ENCODE assay signal across 8 cellular contexts in genomic region chr9:35844628-35845301, GRCh38. TPM values are rescaled to one million over a fixed set of nuclear protein-coding genes. Genes with fewer than 3 reads are reported as not detected.
DNase-seq lines count a peak whose midpoint lies in the region; ATAC-seq, FAIRE-seq and TF ChIP-seq lines count a peak whose summit lies in the region.

No MANE protein-coding gene starts in this region.

- WGBS in right lobe of liver (ENCODE audit: insufficient coverage, low coverage, low lambda C conversion rate, missing lambda C conversion rate): 52% methylated on average over 7 of the region's 7 CpGs
- WGBS in HepG2 (ENCODE audit: low lambda C conversion rate): 77% methylated on average over 7 of the region's 7 CpGs

- no peaks in the 10 kb centered on the region for H3K79me2 ChIP-seq in HepG2 (ENCODE audit: insufficient read depth, low read length)
- H3K79me2 ChIP-seq in endothelial cell of umbilical vein (ENCODE audit: control insufficient read depth, insufficient read depth, low read length): no peaks in the 10 kb centered on the region

- DNase-seq in right lobe of liver (no peak), HepG2 (ENCODE audit: low spot score) (no peak), RPMI8226 (peak; percentile 87), endothelial cell of umbilical vein (ENCODE audit: low read depth, low spot score) (peak; percentile 83), NCI-H1417 treated with DMSO at 0.1 percent for 48 hours (lab: John Stamatoyannopoulos, UW) (no peak)

- no peak for TF ChIP-seq RAD21 in HepG2 (CRISPR knock-in tag; IDR thresholded peaks at IDR 0.05)

- no peaks in the 10 kb centered on the region for H3K9me1 ChIP-seq in endothelial cell of umbilical vein (replicated peaks; ENCODE audit: control insufficient read depth, extremely low read depth, insufficient read depth, low read length)

- H4K20me1 ChIP-seq in HepG2 (ENCODE audit: insufficient read depth, low read length) (no peaks in the 10 kb centered on the region), endothelial cell of umbilical vein (replicated peaks; ENCODE audit: control insufficient read depth, extremely low read depth, insufficient read depth, low read length) (no peaks in the 10 kb centered on the region)

- FAIRE-seq in HepG2 (lab: Jason Lieb, UNC) (no peak), endothelial cell of umbilical vein (lab: Jason Lieb, UNC) (peak; percentile 91)

- no peaks in the 10 kb centered on the region for H3K9me3 ChIP-seq in right lobe of liver
- no peaks in the 10 kb centered on the region for H3K9me3 ChIP-seq in HepG2 (ENCODE audit: low read length)
- H3K9me3 ChIP-seq in endothelial cell of umbilical vein (replicated peaks; ENCODE audit: control insufficient read depth, insufficient read depth, low read length): no peaks in the 10 kb centered on the region
- no peaks in the 10 kb centered on the region for H3K9me3 ChIP-seq in muscle layer of colon (ENCODE audit: low read length)

- H3K4me2 ChIP-seq in HepG2 (ENCODE audit: low read depth, low read length) (no peak overlapping the region), endothelial cell of umbilical vein (ENCODE audit: insufficient read depth, low read length) (peak overlapping the region; percentile 32)

- H3K27ac ChIP-seq in right lobe of liver (no peak overlapping the region), HepG2 (ENCODE audit: extremely low read length, insufficient read depth, low read length) (no peak overlapping the region), endothelial cell of umbilical vein (ENCODE audit: insufficient read depth, low read depth, low read length) (no peak overlapping the region), muscle layer of colon (ENCODE audit: low read depth, low read length) (peak overlapping the region; percentile 57)

- intact Hi-C loops in right lobe of liver (cut with DNase I) (no loop called here), HepG2 (cut with micrococcal nuclease; ENCODE audit: unreplicated experiment) (no loop called here), endothelial cell of umbilical vein (cut with micrococcal nuclease) (loop anchor here (1.0 kb wide), 1 partner anchor 29 kb away; the partner anchor contains the start of gene HINT2)

- in situ Hi-C loops in HepG2 (cut with HindIII; ENCODE audit: extremely low pct_ligation_motif_present, low pct_unique_long_range_greater_than_20kb): no loop called here

- TF ChIP-seq CTCF in right lobe of liver (IDR thresholded peaks at IDR 0.05) (no peak), HepG2 (CRISPR knock-in tag; IDR thresholded peaks at IDR 0.05) (no peak), endothelial cell of umbilical vein (IDR thresholded peaks at IDR 0.05; ENCODE audit: extremely low read depth in 1 of 2, insufficient read depth in 1 of 2, low read depth in 1 of 2, low read length in 2 of 2) (no peak)

- TF ChIP-seq EP300 in HepG2 (IDR thresholded peaks at IDR 0.05; ENCODE audit: low read depth in 2 of 2, low read length in 2 of 2): no peak
- no peak for TF ChIP-seq EP300 in HepG2 (CRISPR knock-in tag; IDR thresholded peaks at IDR 0.05; ENCODE audit: borderline replicate concordance)

- H3K9ac ChIP-seq in HepG2 (ENCODE audit: insufficient read depth, low read depth, low read length): no peak overlapping the region
- H3K9ac ChIP-seq in endothelial cell of umbilical vein (replicated peaks; ENCODE audit: extremely low read depth, insufficient read depth, low read length): no peak overlapping the region
- H3K9ac ChIP-seq in muscle layer of colon (ENCODE audit: low read length): no peak overlapping the region

- peaks cover 0 to 3% (median 0%) of the 10 kb centered on the region in 4 donors for H3K36me3 ChIP-seq in right lobe of liver
- no peaks in the 10 kb centered on the region for H3K36me3 ChIP-seq in HepG2 (replicated peaks in 1 of 2; ENCODE audit: control insufficient read depth in 1 of 2, insufficient read depth in 2 of 2, low read length in 2 of 2)
- H3K36me3 ChIP-seq in endothelial cell of umbilical vein (ENCODE audit: control insufficient read depth in 2 of 2, extremely low read depth in 1 of 2, insufficient read depth in 2 of 2, low read length in 2 of 2): no peaks in the 10 kb centered on the region
- H3K36me3 ChIP-seq in muscle layer of colon (ENCODE audit: insufficient read depth, low read length): peaks cover 24% of the 10 kb centered on the region

- CTCF ChIA-PET in HepG2 (lab: Yijun Ruan, JAX; ENCODE audit: low intra/inter-chr PET ratio, low total read pairs): no interaction called here
- CTCF ChIA-PET in endothelial cell of umbilical vein (lab: Charles Lee): interaction anchor here (0.9 to 2.3 kb wide), 9 partner anchors 9 to 54 kb away, joined by 3 to 17 read pairs (median 4); partner anchors contain the start of genes FAM221B, HINT2 and TMEM8B

- BruUV-seq in HepG2 (replicated peaks; lab: Mats Ljungman, UMichigan): no TSS peak
- no TSS peak for BruUV-seq in endothelial cell of umbilical vein (replicated peaks; lab: Mats Ljungman, UMichigan)

- dilution Hi-C loops in endothelial cell of umbilical vein (cut with MboI; ENCODE audit: extremely low pct_ligation_motif_present, low sequenced_read_pairs): no loop called here

- POLR2A ChIA-PET in HepG2 (lab: Yijun Ruan, JAX) (no interaction called here), endothelial cell of umbilical vein (lab: Charles Lee) (no interaction called here)

- H2AFZ ChIP-seq in HepG2 (ENCODE audit: low read length): no peak overlapping the region
- H2AFZ ChIP-seq in endothelial cell of umbilical vein (ENCODE audit: low read depth, low read length): no peak overlapping the region

- no peaks in the 10 kb centered on the region for H3K27me3 ChIP-seq in right lobe of liver
- no peaks in the 10 kb centered on the region for H3K27me3 ChIP-seq in HepG2 (ENCODE audit: control insufficient read depth in 1 of 2, insufficient read depth in 2 of 2, low read length in 2 of 2)
- H3K27me3 ChIP-seq in endothelial cell of umbilical vein (ENCODE audit: control insufficient read depth in 2 of 2, insufficient read depth in 2 of 2, low read length in 2 of 2): peaks cover 0 to 11% of the 10 kb centered on the region in 2 experiments
- H3K27me3 ChIP-seq in muscle layer of colon (ENCODE audit: control insufficient read depth in 1 of 2, insufficient read depth in 2 of 2, low read length in 2 of 2): no peaks in the 10 kb centered on the region

- H3K4me1 ChIP-seq in right lobe of liver (no peaks in the 10 kb centered on the region), HepG2 (ENCODE audit: insufficient read depth, low read length) (no peaks in the 10 kb centered on the region), endothelial cell of umbilical vein (ENCODE audit: control insufficient read depth, extremely low read depth, insufficient read depth, low read length) (peaks cover 16% of the 10 kb centered on the region), muscle layer of colon (ENCODE audit: insufficient read depth, low read length) (peaks cover 31% of the 10 kb centered on the region)

- ATAC-seq in right lobe of liver (peak; percentile 75 to 90 (median 82)), HepG2 (no peak), GM19397 (IDR thresholded peaks at IDR 0.05; ENCODE audit: unreplicated experiment) (no peak), GM19351 (IDR thresholded peaks at IDR 0.05; ENCODE audit: unreplicated experiment) (no peak)

- TF ChIP-seq POLR2A in right lobe of liver (IDR thresholded peaks at IDR 0.05): no peak
- no peak for TF ChIP-seq POLR2A in HepG2 (IDR thresholded peaks at IDR 0.05; ENCODE audit: insufficient read depth in 1 of 2, low read depth in 2 of 2, low read length in 2 of 2)
- TF ChIP-seq POLR2A in endothelial cell of umbilical vein (IDR thresholded peaks at IDR 0.05; ENCODE audit: low read depth, low read length): no peak

- H3K4me3 ChIP-seq in right lobe of liver: no peak overlapping the region
- no peak overlapping the region for H3K4me3 ChIP-seq in HepG2 (replicated peaks in 1 of 3; ENCODE audit: insufficient read depth in 1 of 3, low read depth in 2 of 3, low read length in 3 of 3)
- no peak overlapping the region for H3K4me3 ChIP-seq in endothelial cell of umbilical vein (replicated peaks in 1 of 3; ENCODE audit: insufficient read depth in 1 of 3, low read depth in 1 of 3, low read length in 3 of 3)
- peak overlapping the region in 1 of 2 donors; percentile 12 for H3K4me3 ChIP-seq in muscle layer of colon (ENCODE audit: low read depth in 1 of 2, low read length in 2 of 2)

RNA-seq across cellular contexts. Expression of gene TMEM8B, which starts 15.7 kb away (rescaled TPM):
- total RNA-seq in right lobe of liver (1 to 10 TPM; 1.7 to 4.7 (median 3.5) TPM), HepG2 (2016; rRNA removed; fragmentation: Illumina TruSeq; extraction: Trizol) (1.5 and 2.1 TPM in 2 replicates), endothelial cell of umbilical vein (2.5 and 2.9 TPM in 2 replicates)
- 1.6 TPM in 2 replicates for total RNA-seq in HepG2 (2016; cell fraction: cytosol; rRNA removed; fragmentation: Illumina TruSeq; extraction: Trizol; ENCODE audit: low read depth)
- 0.91 and 1.5 TPM in 2 replicates for total RNA-seq in HepG2 (2016; cell fraction: insoluble cytoplasmic fraction; rRNA removed; fragmentation: Illumina TruSeq; extraction: Trizol)
- total RNA-seq in HepG2 (2016; cell fraction: membrane; rRNA removed; fragmentation: Illumina TruSeq; extraction: Trizol): 2.0 and 2.1 TPM in 2 replicates
- 2.3 and 3.3 TPM in 2 replicates for total RNA-seq in HepG2 (2016; cell fraction: nucleus; rRNA removed; fragmentation: Illumina TruSeq; extraction: Trizol)
- polyA plus RNA-seq in HepG2 (2011; rRNA removed) (2.7 and 3.9 TPM in 2 replicates), endothelial cell of umbilical vein (3.6 and 3.8 TPM in 2 replicates)
- 2.2 and 3.1 TPM in 2 replicates for polyA plus RNA-seq in HepG2 (2011; cell fraction: cytosol; rRNA removed)
- 9.3 and 11.8 TPM in 2 replicates for polyA plus RNA-seq in HepG2 (2011; cell fraction: nucleus; rRNA removed)
- 5.9 and 6.5 TPM in 2 replicates for polyA plus RNA-seq in HepG2 (2012)
- polyA plus RNA-seq in HepG2 (2016; cell fraction: cytosol; fragmentation: Illumina TruSeq; extraction: Trizol; ENCODE audit: low read depth): 2.5 and 2.9 TPM in 2 replicates
- 2.5 and 3.9 TPM in 2 replicates for polyA plus RNA-seq in HepG2 (2016; cell fraction: insoluble cytoplasmic fraction; fragmentation: Illumina TruSeq; extraction: Trizol; ENCODE audit: low read depth)
- polyA plus RNA-seq in HepG2 (2016; cell fraction: membrane; fragmentation: Illumina TruSeq; extraction: Trizol; ENCODE audit: low read depth): 4.6 and 5.4 TPM in 2 replicates
- polyA plus RNA-seq in HepG2 (2016; cell fraction: nucleus; fragmentation: Illumina TruSeq; extraction: Trizol; ENCODE audit: insufficient read depth, low read depth): 4.5 and 5.5 TPM in 2 replicates
- polyA minus RNA-seq in HepG2 (2011; rRNA and poly(A)+ RNA removed; ENCODE audit: low replicate concordance): 2.5 and 7.0 TPM in 2 replicates
- 1.8 and 2.8 TPM in 2 replicates for polyA minus RNA-seq in HepG2 (2011; cell fraction: cytosol; rRNA and poly(A)+ RNA removed)
- polyA minus RNA-seq in HepG2 (2011; cell fraction: nucleus; rRNA and poly(A)+ RNA removed): 5.0 and 5.8 TPM in 2 replicates
- 2.0 and 2.5 TPM in 2 replicates for polyA plus RNA-seq in endothelial cell of umbilical vein (2011; cell fraction: cytosol; rRNA removed)
- 4.0 and 7.9 TPM in 2 replicates for polyA plus RNA-seq in endothelial cell of umbilical vein (2011; cell fraction: nucleus; rRNA removed)
- polyA plus RNA-seq in endothelial cell of umbilical vein (2012): 3.5 and 6.7 TPM in 2 replicates
- 1.9 and 2.5 TPM in 2 replicates for polyA minus RNA-seq in endothelial cell of umbilical vein
- 2.5 TPM for polyA minus RNA-seq in endothelial cell of umbilical vein (2011; cell fraction: cytosol; rRNA and poly(A)+ RNA removed)
- polyA minus RNA-seq in endothelial cell of umbilical vein (2011; cell fraction: nucleus; rRNA and poly(A)+ RNA removed): 1.3 and 1.8 TPM in 2 replicates

RNA-seq across cellular contexts. Expression of gene FAM221B, which starts 16.2 kb away (rescaled TPM):
- not detected for total RNA-seq in right lobe of liver
- total RNA-seq in HepG2 (2016; rRNA removed; fragmentation: Illumina TruSeq; extraction: Trizol): not detected in 2 replicates
- total RNA-seq in HepG2 (2016; cell fraction: cytosol; rRNA removed; fragmentation: Illumina TruSeq; extraction: Trizol; ENCODE audit: low read depth): not detected in 2 replicates
- not detected in 2 replicates for total RNA-seq in HepG2 (2016; cell fraction: insoluble cytoplasmic fraction; rRNA removed; fragmentation: Illumina TruSeq; extraction: Trizol)
- not detected in 2 replicates for total RNA-seq in HepG2 (2016; cell fraction: membrane; rRNA removed; fragmentation: Illumina TruSeq; extraction: Trizol)
- not detected in 2 replicates for total RNA-seq in HepG2 (2016; cell fraction: nucleus; rRNA removed; fragmentation: Illumina TruSeq; extraction: Trizol)
- not detected in 2 replicates for polyA plus RNA-seq in HepG2 (2011; rRNA removed)
- not detected in 2 replicates for polyA plus RNA-seq in HepG2 (2011; cell fraction: cytosol; rRNA removed)
- polyA plus RNA-seq in HepG2 (2011; cell fraction: nucleus; rRNA removed): not detected in 2 replicates
- polyA plus RNA-seq in HepG2 (2012): 0.11 and 0.15 TPM in 2 replicates
- polyA plus RNA-seq in HepG2 (2016; cell fraction: cytosol; fragmentation: Illumina TruSeq; extraction: Trizol; ENCODE audit: low read depth): not detected in 2 replicates
- not detected in 2 replicates for polyA plus RNA-seq in HepG2 (2016; cell fraction: insoluble cytoplasmic fraction; fragmentation: Illumina TruSeq; extraction: Trizol; ENCODE audit: low read depth)
- polyA plus RNA-seq in HepG2 (2016; cell fraction: membrane; fragmentation: Illumina TruSeq; extraction: Trizol; ENCODE audit: low read depth): not detected in 2 replicates
- polyA plus RNA-seq in HepG2 (2016; cell fraction: nucleus; fragmentation: Illumina TruSeq; extraction: Trizol; ENCODE audit: insufficient read depth, low read depth): not detected in 2 replicates
- not detected in 2 replicates for polyA minus RNA-seq in HepG2 (2011; rRNA and poly(A)+ RNA removed; ENCODE audit: low replicate concordance)
- not detected in 2 replicates for polyA minus RNA-seq in HepG2 (2011; cell fraction: cytosol; rRNA and poly(A)+ RNA removed)
- not detected in 2 replicates for polyA minus RNA-seq in HepG2 (2011; cell fraction: nucleus; rRNA and poly(A)+ RNA removed)
- not detected in 2 replicates for total RNA-seq in endothelial cell of umbilical vein
- polyA plus RNA-seq in endothelial cell of umbilical vein: not detected in 2 replicates
- polyA plus RNA-seq in endothelial cell of umbilical vein (2011; cell fraction: cytosol; rRNA removed): not detected in 2 replicates
- not detected in 2 replicates for polyA plus RNA-seq in endothelial cell of umbilical vein (2011; cell fraction: nucleus; rRNA removed)
- not detected in 2 replicates for polyA plus RNA-seq in endothelial cell of umbilical vein (2012)
- not detected in 2 replicates for polyA minus RNA-seq in endothelial cell of umbilical vein
- polyA minus RNA-seq in endothelial cell of umbilical vein (2011; cell fraction: cytosol; rRNA and poly(A)+ RNA removed): not detected
- polyA minus RNA-seq in endothelial cell of umbilical vein (2011; cell fraction: nucleus; rRNA and poly(A)+ RNA removed): not detected in 2 replicates

RNA-seq across cellular contexts. Expression of gene OR13J1, which starts 25.4 kb away (rescaled TPM):
- total RNA-seq in right lobe of liver (not detected), HepG2 (2016; rRNA removed; fragmentation: Illumina TruSeq; extraction: Trizol) (not detected in 2 replicates), endothelial cell of umbilical vein (not detected in 2 replicates)
- total RNA-seq in HepG2 (2016; cell fraction: cytosol; rRNA removed; fragmentation: Illumina TruSeq; extraction: Trizol; ENCODE audit: low read depth): not detected in 2 replicates
- total RNA-seq in HepG2 (2016; cell fraction: insoluble cytoplasmic fraction; rRNA removed; fragmentation: Illumina TruSeq; extraction: Trizol): not detected in 2 replicates
- not detected in 2 replicates for total RNA-seq in HepG2 (2016; cell fraction: membrane; rRNA removed; fragmentation: Illumina TruSeq; extraction: Trizol)
- total RNA-seq in HepG2 (2016; cell fraction: nucleus; rRNA removed; fragmentation: Illumina TruSeq; extraction: Trizol): not detected in 2 replicates
- polyA plus RNA-seq in HepG2 (2011; rRNA removed) (not detected in 2 replicates), endothelial cell of umbilical vein (not detected in 2 replicates)
- not detected in 2 replicates for polyA plus RNA-seq in HepG2 (2011; cell fraction: cytosol; rRNA removed)
- not detected in 2 replicates for polyA plus RNA-seq in HepG2 (2011; cell fraction: nucleus; rRNA removed)
- not detected in 2 replicates for polyA plus RNA-seq in HepG2 (2012)
- polyA plus RNA-seq in HepG2 (2016; cell fraction: cytosol; fragmentation: Illumina TruSeq; extraction: Trizol; ENCODE audit: low read depth): not detected in 2 replicates
- polyA plus RNA-seq in HepG2 (2016; cell fraction: insoluble cytoplasmic fraction; fragmentation: Illumina TruSeq; extraction: Trizol; ENCODE audit: low read depth): not detected in 2 replicates
- polyA plus RNA-seq in HepG2 (2016; cell fraction: membrane; fragmentation: Illumina TruSeq; extraction: Trizol; ENCODE audit: low read depth): not detected in 2 replicates
- polyA plus RNA-seq in HepG2 (2016; cell fraction: nucleus; fragmentation: Illumina TruSeq; extraction: Trizol; ENCODE audit: insufficient read depth, low read depth): not detected in 2 replicates
- not detected in 2 replicates for polyA minus RNA-seq in HepG2 (2011; rRNA and poly(A)+ RNA removed; ENCODE audit: low replicate concordance)
- polyA minus RNA-seq in HepG2 (2011; cell fraction: cytosol; rRNA and poly(A)+ RNA removed): not detected in 2 replicates
- not detected in 2 replicates for polyA minus RNA-seq in HepG2 (2011; cell fraction: nucleus; rRNA and poly(A)+ RNA removed)
- polyA plus RNA-seq in endothelial cell of umbilical vein (2011; cell fraction: cytosol; rRNA removed): not detected in 2 replicates
- polyA plus RNA-seq in endothelial cell of umbilical vein (2011; cell fraction: nucleus; rRNA removed): not detected in 2 replicates
- not detected in 2 replicates for polyA plus RNA-seq in endothelial cell of umbilical vein (2012)
- not detected in 2 replicates for polyA minus RNA-seq in endothelial cell of umbilical vein
- not detected for polyA minus RNA-seq in endothelial cell of umbilical vein (2011; cell fraction: cytosol; rRNA and poly(A)+ RNA removed)
- not detected in 2 replicates for polyA minus RNA-seq in endothelial cell of umbilical vein (2011; cell fraction: nucleus; rRNA and poly(A)+ RNA removed)

RNA-seq across cellular contexts. Expression of gene HINT2, which starts 29.9 kb away (rescaled TPM):
- total RNA-seq in right lobe of liver (10 to 100 TPM; 46.0 to 86.3 (median 67.1) TPM), HepG2 (2016; rRNA removed; fragmentation: Illumina TruSeq; extraction: Trizol) (51.4 and 56.2 TPM in 2 replicates), endothelial cell of umbilical vein (27.2 and 37.4 TPM in 2 replicates)
- total RNA-seq in HepG2 (2016; cell fraction: cytosol; rRNA removed; fragmentation: Illumina TruSeq; extraction: Trizol; ENCODE audit: low read depth): 34.3 and 49.7 TPM in 2 replicates
- 51.7 and 55.6 TPM in 2 replicates for total RNA-seq in HepG2 (2016; cell fraction: insoluble cytoplasmic fraction; rRNA removed; fragmentation: Illumina TruSeq; extraction: Trizol)
- total RNA-seq in HepG2 (2016; cell fraction: membrane; rRNA removed; fragmentation: Illumina TruSeq; extraction: Trizol): 40.2 and 44.8 TPM in 2 replicates
- total RNA-seq in HepG2 (2016; cell fraction: nucleus; rRNA removed; fragmentation: Illumina TruSeq; extraction: Trizol): 24.8 and 29.5 TPM in 2 replicates
- polyA plus RNA-seq in HepG2 (2011; rRNA removed) (37.9 and 41.5 TPM in 2 replicates), endothelial cell of umbilical vein (41.6 and 42.1 TPM in 2 replicates)
- polyA plus RNA-seq in HepG2 (2011; cell fraction: cytosol; rRNA removed): 37.0 and 40.4 TPM in 2 replicates
- 33.1 and 38.4 TPM in 2 replicates for polyA plus RNA-seq in HepG2 (2011; cell fraction: nucleus; rRNA removed)
- 39.7 and 44.2 TPM in 2 replicates for polyA plus RNA-seq in HepG2 (2012)
- polyA plus RNA-seq in HepG2 (2016; cell fraction: cytosol; fragmentation: Illumina TruSeq; extraction: Trizol; ENCODE audit: low read depth): 37.5 and 48.1 TPM in 2 replicates
- polyA plus RNA-seq in HepG2 (2016; cell fraction: insoluble cytoplasmic fraction; fragmentation: Illumina TruSeq; extraction: Trizol; ENCODE audit: low read depth): 53.1 and 56.8 TPM in 2 replicates
- 35.4 and 38.9 TPM in 2 replicates for polyA plus RNA-seq in HepG2 (2016; cell fraction: membrane; fragmentation: Illumina TruSeq; extraction: Trizol; ENCODE audit: low read depth)
- polyA plus RNA-seq in HepG2 (2016; cell fraction: nucleus; fragmentation: Illumina TruSeq; extraction: Trizol; ENCODE audit: insufficient read depth, low read depth): 39.8 and 44.2 TPM in 2 replicates
- 10.5 and 17.0 TPM in 2 replicates for polyA minus RNA-seq in HepG2 (2011; rRNA and poly(A)+ RNA removed; ENCODE audit: low replicate concordance)
- polyA minus RNA-seq in HepG2 (2011; cell fraction: cytosol; rRNA and poly(A)+ RNA removed): 6.2 TPM in 2 replicates
- polyA minus RNA-seq in HepG2 (2011; cell fraction: nucleus; rRNA and poly(A)+ RNA removed): 9.4 and 13.8 TPM in 2 replicates
- polyA plus RNA-seq in endothelial cell of umbilical vein (2011; cell fraction: cytosol; rRNA removed): 33.6 and 34.1 TPM in 2 replicates
- 14.6 and 19.0 TPM in 2 replicates for polyA plus RNA-seq in endothelial cell of umbilical vein (2011; cell fraction: nucleus; rRNA removed)
- polyA plus RNA-seq in endothelial cell of umbilical vein (2012): 28.0 and 31.9 TPM in 2 replicates
- polyA minus RNA-seq in endothelial cell of umbilical vein: 9.0 and 9.8 TPM in 2 replicates
- polyA minus RNA-seq in endothelial cell of umbilical vein (2011; cell fraction: cytosol; rRNA and poly(A)+ RNA removed): 6.8 TPM
- polyA minus RNA-seq in endothelial cell of umbilical vein (2011; cell fraction: nucleus; rRNA and poly(A)+ RNA removed): 1.9 and 4.5 TPM in 2 replicates

RNA-seq across cellular contexts. Expression of gene SPAG8, which starts 32.7 kb away (rescaled TPM):
- total RNA-seq in right lobe of liver: 1 to 10 TPM in 1 of 6 experiments, under 1 TPM in 2, not detected in 3; 0.42 to 1.3 (median 0.80) TPM
- total RNA-seq in HepG2 (2016; rRNA removed; fragmentation: Illumina TruSeq; extraction: Trizol): 0.27 TPM in 1 of 2 replicates, not detected in the other
- total RNA-seq in HepG2 (2016; cell fraction: cytosol; rRNA removed; fragmentation: Illumina TruSeq; extraction: Trizol; ENCODE audit: low read depth): 0.18 TPM in 1 of 2 replicates, not detected in the other
- total RNA-seq in HepG2 (2016; cell fraction: insoluble cytoplasmic fraction; rRNA removed; fragmentation: Illumina TruSeq; extraction: Trizol): 0.16 and 0.37 TPM in 2 replicates
- 0.10 and 0.22 TPM in 2 replicates for total RNA-seq in HepG2 (2016; cell fraction: membrane; rRNA removed; fragmentation: Illumina TruSeq; extraction: Trizol)
- total RNA-seq in HepG2 (2016; cell fraction: nucleus; rRNA removed; fragmentation: Illumina TruSeq; extraction: Trizol): 1.1 and 1.2 TPM in 2 replicates
- polyA plus RNA-seq in HepG2 (2011; rRNA removed): 0.18 and 0.22 TPM in 2 replicates
- 0.20 TPM in 1 of 2 replicates, not detected in the other for polyA plus RNA-seq in HepG2 (2011; cell fraction: cytosol; rRNA removed)
- 1.5 and 2.4 TPM in 2 replicates for polyA plus RNA-seq in HepG2 (2011; cell fraction: nucleus; rRNA removed)
- 0.21 and 0.68 TPM in 2 replicates for polyA plus RNA-seq in HepG2 (2012)
- polyA plus RNA-seq in HepG2 (2016; cell fraction: cytosol; fragmentation: Illumina TruSeq; extraction: Trizol; ENCODE audit: low read depth): not detected in 2 replicates
- not detected in 2 replicates for polyA plus RNA-seq in HepG2 (2016; cell fraction: insoluble cytoplasmic fraction; fragmentation: Illumina TruSeq; extraction: Trizol; ENCODE audit: low read depth)
- polyA plus RNA-seq in HepG2 (2016; cell fraction: membrane; fragmentation: Illumina TruSeq; extraction: Trizol; ENCODE audit: low read depth): 0.10 TPM in 1 of 2 replicates, not detected in the other
- 0.81 and 1.0 TPM in 2 replicates for polyA plus RNA-seq in HepG2 (2016; cell fraction: nucleus; fragmentation: Illumina TruSeq; extraction: Trizol; ENCODE audit: insufficient read depth, low read depth)
- 0.32 and 0.37 TPM in 2 replicates for polyA minus RNA-seq in HepG2 (2011; rRNA and poly(A)+ RNA removed; ENCODE audit: low replicate concordance)
- polyA minus RNA-seq in HepG2 (2011; cell fraction: cytosol; rRNA and poly(A)+ RNA removed): not detected in 2 replicates
- 1.5 and 2.4 TPM in 2 replicates for polyA minus RNA-seq in HepG2 (2011; cell fraction: nucleus; rRNA and poly(A)+ RNA removed)
- 0.69 TPM in 1 of 2 replicates, not detected in the other for total RNA-seq in endothelial cell of umbilical vein
- polyA plus RNA-seq in endothelial cell of umbilical vein: 0.21 TPM in 2 replicates
- polyA plus RNA-seq in endothelial cell of umbilical vein (2011; cell fraction: cytosol; rRNA removed): 0.13 and 0.14 TPM in 2 replicates
- 0.84 and 0.94 TPM in 2 replicates for polyA plus RNA-seq in endothelial cell of umbilical vein (2011; cell fraction: nucleus; rRNA removed)
- polyA plus RNA-seq in endothelial cell of umbilical vein (2012): 0.12 and 0.62 TPM in 2 replicates
- not detected in 2 replicates for polyA minus RNA-seq in endothelial cell of umbilical vein
- polyA minus RNA-seq in endothelial cell of umbilical vein (2011; cell fraction: cytosol; rRNA and poly(A)+ RNA removed): not detected
- 0.29 TPM in 1 of 2 replicates, not detected in the other for polyA minus RNA-seq in endothelial cell of umbilical vein (2011; cell fraction: nucleus; rRNA and poly(A)+ RNA removed)

Comparison
In these comparisons a context has a peak if more than half of its experiments do, and no peak if none do; other contexts are left out.
1. ATAC-seq: peak in right lobe of liver (4 of 4); none in HepG2 (single experiment), GM19397 (single experiment) and GM19351 (single experiment).
2. DNase-seq: peak in RPMI8226 (single experiment) and endothelial cell of umbilical vein (single experiment); none in right lobe of liver (0 of 3), HepG2 (single experiment) and NCI-H1417 treated with DMSO at 0.1 percent for 48 hours (single experiment).